2 cellular contexts compared by ENCODE assay signal in the genomic region with DNA sequence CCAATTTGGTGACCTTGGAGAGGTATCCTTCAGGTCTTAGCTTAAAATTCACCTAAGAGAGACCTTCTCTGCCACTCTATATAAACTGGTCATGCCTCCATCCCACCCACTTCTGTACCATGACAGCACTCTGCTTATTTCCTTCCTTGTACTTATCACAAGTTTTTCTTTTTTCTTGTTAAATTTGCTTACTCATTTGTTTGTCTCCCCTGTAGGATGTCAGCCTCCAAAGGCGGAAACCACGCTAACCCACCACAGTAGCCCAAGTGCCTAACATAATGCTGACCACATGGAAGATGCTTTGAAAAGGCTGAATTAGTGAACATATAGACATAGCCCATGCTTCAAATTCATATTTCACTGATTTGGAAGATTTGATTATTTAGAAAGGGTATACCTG.
A peak's percentile ranks its signal among the peaks of the same experiment; 100 is the strongest.
TF ChIP-seq lines count a peak whose summit lies in the region.

No MANE protein-coding gene starts in this region.

TF ChIP-seq in A549, 52 proteins besides CTCF, POLR2A, EP300 and RAD21:
- TF ChIP-seq GATA3 (IDR thresholded peaks at IDR 0.05; ENCODE audit: borderline replicate concordance) (no peak), MAFK (IDR thresholded peaks at IDR 0.05; ENCODE audit: partially characterized antibody) (peak; percentile 10), PHF8 (IDR thresholded peaks at IDR 0.05; ENCODE audit: borderline replicate concordance, low read depth) (no peak), SMC3 (IDR thresholded peaks at IDR 0.05) (no peak), HDAC2 (IDR thresholded peaks at IDR 0.05) (no peak), JUNB (IDR thresholded peaks at IDR 0.05) (no peak), ZFP36 (IDR thresholded peaks at IDR 0.05; ENCODE audit: borderline replicate concordance, partially characterized antibody) (no peak), CHD2 (IDR thresholded peaks at IDR 0.05; ENCODE audit: low read length, partially characterized antibody) (no peak), TFCP2L1 (CRISPR knock-in tag; IDR thresholded peaks at IDR 0.05) (no peak)

TF ChIP-seq in IMR-90, 13 proteins besides CTCF, POLR2A, EP300 and RAD21:
- no peak for TF ChIP-seq SMC3 (IDR thresholded peaks at IDR 0.05; ENCODE audit: low read depth, low read length)
- TF ChIP-seq BHLHE40 (IDR thresholded peaks at IDR 0.05; ENCODE audit: low read depth, low read length) = no peak
- no peak for TF ChIP-seq ELK1 (IDR thresholded peaks at IDR 0.05; ENCODE audit: borderline replicate concordance, low read depth, low read length)
- no peak for TF ChIP-seq MXI1 (IDR thresholded peaks at IDR 0.05; ENCODE audit: borderline replicate concordance, low read depth, low read length)
- no peak for TF ChIP-seq MAFK (IDR thresholded peaks at IDR 0.05; ENCODE audit: low read depth, low read length)
- TF ChIP-seq FOS (IDR thresholded peaks at IDR 0.05; ENCODE audit: low read depth, low read length) = no peak
- no peak for TF ChIP-seq CHD1 (IDR thresholded peaks at IDR 0.05; ENCODE audit: low read depth, low read length)
- TF ChIP-seq CEBPB (IDR thresholded peaks at IDR 0.05; ENCODE audit: low read depth, low read length) = no peak
- no peak for TF ChIP-seq RFX5 (IDR thresholded peaks at IDR 0.05; ENCODE audit: low read depth, low read length)
- no peak for TF ChIP-seq MAZ (IDR thresholded peaks at IDR 0.05; ENCODE audit: borderline replicate concordance, low read depth, low read length)
- no peak for TF ChIP-seq RCOR1 (IDR thresholded peaks at IDR 0.05; ENCODE audit: insufficient replicate concordance, low read length)
- TF ChIP-seq NFE2L2 (IDR thresholded peaks at IDR 0.05; ENCODE audit: low read depth, low read length) = no peak
- TF ChIP-seq USF2 (IDR thresholded peaks at IDR 0.05; ENCODE audit: low read depth, low read length) = no peak
